1 cellular context compared by ENCODE assay signal in genomic region chr2:97957432-97958183, GRCh38.
TF ChIP-seq lines count a peak whose summit lies in the region.

No MANE protein-coding gene starts in this region.

TF ChIP-seq in GM12878, 131 proteins besides CTCF, POLR2A, EP300 and RAD21 (continued from another document):
- TF ChIP-seq ATF2 (IDR thresholded peaks at IDR 0.05; ENCODE audit: low read length) (peak; percentile 68; the same call in 1 of the 2 replicates), MEF2A (IDR thresholded peaks at IDR 0.05; ENCODE audit: insufficient read depth, low read depth, low read length) (peak; percentile 58; the same call in 1 of the 2 replicates), USF1 (IDR thresholded peaks at IDR 0.05; ENCODE audit: borderline replicate concordance, extremely low read length, insufficient read depth, low read depth, low read length) (no peak), IKZF2 (IDR thresholded peaks at IDR 0.05) (peak; percentile 41 to 44; a peak in 2 of 4 replicates), CREM (IDR thresholded peaks at IDR 0.05; ENCODE audit: low read depth) (peak; percentile 46; the same call in 1 of the 2 replicates), EED (IDR thresholded peaks at IDR 0.05; ENCODE audit: low read depth) (0 out of 2 replicates have a peak, but pooled peaks have one; percentile 43), JUND (IDR thresholded peaks at IDR 0.05; ENCODE audit: low read depth, low read length) (no peak), BHLHE40 (IDR thresholded peaks at IDR 0.05; ENCODE audit: borderline replicate concordance in 1 of 2, low read depth in 2 of 2, low read length in 1 of 2) (no peak), HCFC1 (IDR thresholded peaks at IDR 0.05; ENCODE audit: low read length) (no peak), ZZZ3 (IDR thresholded peaks at IDR 0.05; ENCODE audit: control insufficient read depth, insufficient read length, low read depth) (no peak), NFIC (IDR thresholded peaks at IDR 0.05; ENCODE audit: low read depth, low read length) (peak; percentile 79), MTA3 (IDR thresholded peaks at IDR 0.05; ENCODE audit: borderline replicate concordance, low read length) (peak; percentile 42; the same call in 1 of the 2 replicates), PML (IDR thresholded peaks at IDR 0.05; ENCODE audit: low read length) (no peak), RUNX3 (IDR thresholded peaks at IDR 0.05; ENCODE audit: low read length) (peak; percentile 77), IKZF1 (conservative IDR thresholded peaks at IDR 0.05) (peak; percentile 42; the same call in 1 of the 2 replicates)
- TF ChIP-seq, protein P1, sequence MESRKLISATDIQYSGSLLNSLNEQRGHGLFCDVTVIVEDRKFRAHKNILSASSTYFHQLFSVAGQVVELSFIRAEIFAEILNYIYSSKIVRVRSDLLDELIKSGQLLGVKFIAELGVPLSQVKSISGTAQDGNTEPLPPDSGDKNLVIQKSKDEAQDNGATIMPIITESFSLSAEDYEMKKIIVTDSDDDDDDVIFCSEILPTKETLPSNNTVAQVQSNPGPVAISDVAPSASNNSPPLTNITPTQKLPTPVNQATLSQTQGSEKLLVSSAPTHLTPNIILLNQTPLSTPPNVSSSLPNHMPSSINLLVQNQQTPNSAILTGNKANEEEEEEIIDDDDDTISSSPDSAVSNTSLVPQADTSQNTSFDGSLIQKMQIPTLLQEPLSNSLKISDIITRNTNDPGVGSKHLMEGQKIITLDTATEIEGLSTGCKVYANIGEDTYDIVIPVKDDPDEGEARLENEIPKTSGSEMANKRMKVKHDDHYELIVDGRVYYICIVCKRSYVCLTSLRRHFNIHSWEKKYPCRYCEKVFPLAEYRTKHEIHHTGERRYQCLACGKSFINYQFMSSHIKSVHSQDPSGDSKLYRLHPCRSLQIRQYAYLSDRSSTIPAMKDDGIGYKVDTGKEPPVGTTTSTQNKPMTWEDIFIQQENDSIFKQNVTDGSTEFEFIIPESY (IDR thresholded peaks at IDR 0.05) = no peak
- TF ChIP-seq, protein P2, sequence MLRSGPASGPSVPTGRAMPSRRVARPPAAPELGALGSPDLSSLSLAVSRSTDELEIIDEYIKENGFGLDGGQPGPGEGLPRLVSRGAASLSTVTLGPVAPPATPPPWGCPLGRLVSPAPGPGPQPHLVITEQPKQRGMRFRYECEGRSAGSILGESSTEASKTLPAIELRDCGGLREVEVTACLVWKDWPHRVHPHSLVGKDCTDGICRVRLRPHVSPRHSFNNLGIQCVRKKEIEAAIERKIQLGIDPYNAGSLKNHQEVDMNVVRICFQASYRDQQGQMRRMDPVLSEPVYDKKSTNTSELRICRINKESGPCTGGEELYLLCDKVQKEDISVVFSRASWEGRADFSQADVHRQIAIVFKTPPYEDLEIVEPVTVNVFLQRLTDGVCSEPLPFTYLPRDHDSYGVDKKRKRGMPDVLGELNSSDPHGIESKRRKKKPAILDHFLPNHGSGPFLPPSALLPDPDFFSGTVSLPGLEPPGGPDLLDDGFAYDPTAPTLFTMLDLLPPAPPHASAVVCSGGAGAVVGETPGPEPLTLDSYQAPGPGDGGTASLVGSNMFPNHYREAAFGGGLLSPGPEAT (IDR thresholded peaks at IDR 0.05; ENCODE audit: low read depth) = peak; percentile 34; the same call in 1 of the 2 replicates
